In genomic region chr7:41882745-41883527, GRCh38 we compare ENCODE assay signal across 10 cellular contexts.
A peak's percentile ranks its signal among the peaks of the same experiment; 100 is the strongest.
DNase-seq lines count a peak whose midpoint lies in the region; ATAC-seq lines count a peak whose summit lies in the region.
"Had no signal": no experiment of that assay in that cellular context is flagged by ENCODE, and none has a peak within 500 bp of the region (broad histone marks: within the 10 kb centered on the region; RNA-seq: fewer than 3 reads in every experiment).

No MANE protein-coding gene starts in this region.

- H3K27ac Mint-ChIP-seq in T-helper 17 cell (no peak overlapping the region), T-cell (no peak overlapping the region)
- peak overlapping the region; percentile 99 for H3K27ac Mint-ChIP-seq in stimulated activated naive CD8-positive, alpha-beta T cell treated with anti-CD3 and anti-CD28 coated beads, Interleukin-15, Interleukin-2, amounts not matched to agents 100 ng/mL and 50 ng/mL, for 24 hours

- H3K4me3 Mint-ChIP-seq in T-helper 17 cell (peak overlapping the region; percentile 79), T-cell (peak overlapping the region in 1 of 3 donors; percentile 23)
- H3K4me3 Mint-ChIP-seq in stimulated activated naive CD8-positive, alpha-beta T cell treated with anti-CD3 and anti-CD28 coated beads, Interleukin-15, Interleukin-2, amounts not matched to agents 100 ng/mL and 50 ng/mL, for 24 hours, result peak overlapping the region; percentile 75

- peaks cover 13% of the 10 kb centered on the region for H3K4me1 Mint-ChIP-seq in T-helper 17 cell
- H3K4me1 Mint-ChIP-seq in stimulated activated naive CD8-positive, alpha-beta T cell treated with anti-CD3 and anti-CD28 coated beads, Interleukin-15, Interleukin-2, amounts not matched to agents 100 ng/mL and 50 ng/mL, for 24 hours (ENCODE audit: low read depth), result peaks cover 80% of the 10 kb centered on the region
- H3K4me1 Mint-ChIP-seq in T-cell, result peaks cover 19 to 25% (median 21%) of the 10 kb centered on the region in 3 donors

- ATAC-seq in HG02759 (IDR thresholded peaks at IDR 0.05; ENCODE audit: unreplicated experiment), result peak; percentile 28
- ATAC-seq in T-helper 17 cell, result no peak
- ATAC-seq in T-cell (replicated peaks in 1 of 4), result no peak
- ATAC-seq: Panc1 had no signal

- peak; percentile 18 for DNase-seq in activated naive CD4-positive, alpha-beta T cell treated with Interleukin-2 at 50 U/mL for 16 hours
- no peak for DNase-seq in activated naive CD4-positive, alpha-beta T cell (lab: John Stamatoyannopoulos, UW)
- DNase-seq in T-helper 17 cell (no peak), T-cell (no peak), AG08395 (ENCODE audit: low spot score) (no peak), NCI-H1436 treated with DMSO at 0.1 percent for 48 hours (lab: John Stamatoyannopoulos, UW) (no peak)
- DNase-seq: left ventricle myocardium inferior had no signal

- POLR2A ChIA-PET in T-cell (lab: Charles Lee), result interaction anchor here in 1 of 2 donors (0.6 kb wide), 1 partner anchor 20 kb away, joined by 4 read pairs; no protein-coding TSS in a partner anchor

- H3K9me3 ChIP-seq in T-helper 17 cell (ENCODE audit: control insufficient read depth, low read length, poor library complexity, severe bottlenecking), result no peaks in the 10 kb centered on the region
- H3K9me3 ChIP-seq: left ventricle myocardium inferior had no signal

- H3K36me3 Mint-ChIP-seq in T-helper 17 cell (ENCODE audit: low read depth), result no peaks in the 10 kb centered on the region
- H3K36me3 Mint-ChIP-seq in stimulated activated naive CD8-positive, alpha-beta T cell treated with anti-CD3 and anti-CD28 coated beads, Interleukin-15, Interleukin-2, amounts not matched to agents 100 ng/mL and 50 ng/mL, for 24 hours (ENCODE audit: low read depth), result peaks cover 31% of the 10 kb centered on the region
- H3K36me3 Mint-ChIP-seq in T-cell, result no peaks in the 10 kb centered on the region

- CTCF ChIA-PET in T-cell (lab: Charles Lee), result no interaction called here

- H3K9me3 Mint-ChIP-seq in stimulated activated naive CD8-positive, alpha-beta T cell treated with anti-CD3 and anti-CD28 coated beads, Interleukin-15, Interleukin-2, amounts not matched to agents 100 ng/mL and 50 ng/mL, for 24 hours, result peaks cover 17% of the 10 kb centered on the region
- peaks cover 0 to 6% (median 3%) of the 10 kb centered on the region in 3 donors for H3K9me3 Mint-ChIP-seq in T-cell

- H3K27me3 Mint-ChIP-seq in T-helper 17 cell (peaks cover 5% of the 10 kb centered on the region), T-cell (no peaks in the 10 kb centered on the region)
- H3K27me3 Mint-ChIP-seq in stimulated activated naive CD8-positive, alpha-beta T cell treated with anti-CD3 and anti-CD28 coated beads, Interleukin-15, Interleukin-2, amounts not matched to agents 100 ng/mL and 50 ng/mL, for 24 hours, result peaks cover 1% of the 10 kb centered on the region
